ENCODE assay signal across 18 cellular contexts in the genomic region with DNA sequence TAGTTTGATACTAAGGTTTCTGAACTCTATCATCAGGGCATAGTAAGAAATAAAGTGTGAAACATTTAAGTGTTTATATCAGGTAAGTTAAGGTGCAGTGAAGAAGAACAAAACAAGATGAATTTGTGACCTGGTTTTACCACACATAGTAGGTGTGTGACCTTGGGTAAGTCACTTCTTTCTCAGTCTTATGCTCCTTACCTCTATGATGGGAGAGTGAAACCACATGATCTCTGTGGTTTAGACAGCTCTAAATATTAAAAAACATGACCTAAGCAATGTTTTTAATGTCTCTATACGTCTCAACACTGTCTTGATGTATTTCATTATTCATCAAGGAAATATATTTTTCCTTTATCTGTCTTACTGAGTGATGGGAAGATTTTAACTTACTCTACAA.
DNase-seq lines count a peak whose midpoint lies in the region; ATAC-seq and TF ChIP-seq lines count a peak whose summit lies in the region.
"Had no signal": no experiment of that assay in that cellular context is flagged by ENCODE, and none has a peak within 500 bp of the region (broad histone marks: within the 10 kb centered on the region; RNA-seq: fewer than 3 reads in every experiment).

No MANE protein-coding gene starts in this region.

- H3K18ac ChIP-seq in H9 (ENCODE audit: insufficient read length, low read depth, low read length), result no peak overlapping the region

- no peak overlapping the region for H4K91ac ChIP-seq in H9 (ENCODE audit: insufficient read length, low read depth, low read length)

- H3K4me3 Mint-ChIP-seq in activated CD4-positive, alpha-beta T cell treated with anti-CD3 and anti-CD28 coated beads, Interleukin-2, amount 10 ng/mL, durations not matched to agents 24 days and 14 days, result no peak overlapping the region
- H3K4me3 Mint-ChIP-seq in activated T-helper 1 cell treated with anti-CD3 and anti-CD28 coated beads, Interleukin-12 subunit alpha, Interleukin-12 subunit beta, Interleukin-2, Interleukin-4 antibody, amounts not matched to agents 30 ng/mL and 10 ng/mL and 1 ng/mL, durations not matched to agents 14 hours and 24 hours and 36 hours, result no peak overlapping the region
- peak overlapping the region; percentile 28 for H3K4me3 Mint-ChIP-seq in stimulated activated effector memory CD8-positive, alpha-beta T cell treated with anti-CD3 and anti-CD28 coated beads, Interleukin-12 subunit alpha, Interleukin-12 subunit beta, amount 100 ng/mL, for 72 hours
- no peak overlapping the region for H3K4me3 Mint-ChIP-seq in H9
- H3K4me3 Mint-ChIP-seq: CD14-positive monocyte, GM23338 had no signal

- no peak overlapping the region for H2AK5ac ChIP-seq in H9 (ENCODE audit: insufficient read length, low read length)

- H3K4me1 Mint-ChIP-seq in activated CD4-positive, alpha-beta T cell treated with anti-CD3 and anti-CD28 coated beads, Interleukin-2, amount 10 ng/mL, durations not matched to agents 24 days and 14 days, result peaks cover 22% of the 10 kb centered on the region
- peaks cover 26% of the 10 kb centered on the region for H3K4me1 Mint-ChIP-seq in activated T-helper 1 cell treated with anti-CD3 and anti-CD28 coated beads, Interleukin-12 subunit alpha, Interleukin-12 subunit beta, Interleukin-2, Interleukin-4 antibody, amounts not matched to agents 30 ng/mL and 10 ng/mL and 1 ng/mL, durations not matched to agents 14 hours and 24 hours and 36 hours (ENCODE audit: low read depth)
- H3K4me1 Mint-ChIP-seq in stimulated activated effector memory CD8-positive, alpha-beta T cell treated with anti-CD3 and anti-CD28 coated beads, Interleukin-12 subunit alpha, Interleukin-12 subunit beta, amount 100 ng/mL, for 72 hours, result peaks cover 29% of the 10 kb centered on the region
- peaks cover 23 to 24% of the 10 kb centered on the region in 2 experiments for H3K4me1 Mint-ChIP-seq in H9
- H3K4me1 Mint-ChIP-seq: CD14-positive monocyte had no signal

- H4K8ac ChIP-seq in H9 (replicated peaks; ENCODE audit: insufficient read length, low read depth, low read length), result no peak overlapping the region

- no peak overlapping the region for H3K23ac ChIP-seq in H9 (ENCODE audit: insufficient read length, low read depth, low read length)

- H3K9me3 Mint-ChIP-seq in activated CD4-positive, alpha-beta T cell treated with anti-CD3 and anti-CD28 coated beads, Interleukin-2, amount 10 ng/mL, durations not matched to agents 24 days and 14 days, result peaks cover 4% of the 10 kb centered on the region
- H3K9me3 Mint-ChIP-seq in activated T-helper 1 cell treated with anti-CD3 and anti-CD28 coated beads, Interleukin-12 subunit alpha, Interleukin-12 subunit beta, Interleukin-2, Interleukin-4 antibody, amounts not matched to agents 30 ng/mL and 10 ng/mL and 1 ng/mL, durations not matched to agents 14 hours and 24 hours and 36 hours, result no peaks in the 10 kb centered on the region
- H3K9me3 Mint-ChIP-seq in stimulated activated effector memory CD8-positive, alpha-beta T cell treated with anti-CD3 and anti-CD28 coated beads, Interleukin-12 subunit alpha, Interleukin-12 subunit beta, amount 100 ng/mL, for 72 hours, result no peaks in the 10 kb centered on the region
- H3K9me3 Mint-ChIP-seq in H9, result no peaks in the 10 kb centered on the region
- H3K9me3 Mint-ChIP-seq: GM23338 had no signal

- no peak overlapping the region for H3K4me2 ChIP-seq in H9 (ENCODE audit: insufficient read depth, insufficient read length, low read length)
- H3K4me2 ChIP-seq: A549, GM23338, KMS-11 had no signal

- H4K20me1 ChIP-seq in H9 (ENCODE audit: control insufficient read depth, insufficient read depth, insufficient read length), result no peaks in the 10 kb centered on the region

- no peaks in the 10 kb centered on the region for H3K79me1 ChIP-seq in H9 (ENCODE audit: insufficient read depth, low read depth, low read length, poor library complexity, severe bottlenecking)

- no peaks in the 10 kb centered on the region for H3K36me3 ChIP-seq in BE2C

- H3K9me3 ChIP-seq in BE2C (no peaks in the 10 kb centered on the region), H9 (ENCODE audit: control insufficient read depth, low read depth, low read length) (no peaks in the 10 kb centered on the region)
- H3K9me3 ChIP-seq: A549 had no signal

- H2BK20ac ChIP-seq in H9 (ENCODE audit: low read depth, low read length, poor library complexity, severe bottlenecking), result no peak overlapping the region

- no peak overlapping the region for H2BK15ac ChIP-seq in H9 (ENCODE audit: low read depth, low read length)

- no peaks in the 10 kb centered on the region for H3K23me2 ChIP-seq in H9 (ENCODE audit: insufficient read length, low read depth, low read length, poor library complexity, severe bottlenecking)

- H3K27me3 Mint-ChIP-seq in activated CD4-positive, alpha-beta T cell treated with anti-CD3 and anti-CD28 coated beads, Interleukin-2, amount 10 ng/mL, durations not matched to agents 24 days and 14 days, result no peaks in the 10 kb centered on the region
- H3K27me3 Mint-ChIP-seq in activated T-helper 1 cell treated with anti-CD3 and anti-CD28 coated beads, Interleukin-12 subunit alpha, Interleukin-12 subunit beta, Interleukin-2, Interleukin-4 antibody, amounts not matched to agents 30 ng/mL and 10 ng/mL and 1 ng/mL, durations not matched to agents 14 hours and 24 hours and 36 hours (ENCODE audit: insufficient read depth), result no peaks in the 10 kb centered on the region
- H3K27me3 Mint-ChIP-seq in H9 (ENCODE audit: low read depth), result no peaks in the 10 kb centered on the region

- H3T11ph ChIP-seq in H9 (ENCODE audit: low read length), result no peak overlapping the region

- no peaks in the 10 kb centered on the region for H3K79me2 ChIP-seq in H9 (ENCODE audit: insufficient read depth, low read length)

- no peak overlapping the region for H3K56ac ChIP-seq in H9 (ENCODE audit: insufficient read length, low read depth, low read length)

- peak overlapping the region; percentile 29 for H3K27ac Mint-ChIP-seq in activated CD4-positive, alpha-beta T cell treated with anti-CD3 and anti-CD28 coated beads, Interleukin-2, amount 10 ng/mL, durations not matched to agents 24 days and 14 days
- peak overlapping the region; percentile 32 for H3K27ac Mint-ChIP-seq in activated T-helper 1 cell treated with anti-CD3 and anti-CD28 coated beads, Interleukin-12 subunit alpha, Interleukin-12 subunit beta, Interleukin-2, Interleukin-4 antibody, amounts not matched to agents 30 ng/mL and 10 ng/mL and 1 ng/mL, durations not matched to agents 14 hours and 24 hours and 36 hours
- peak overlapping the region; percentile 81 for H3K27ac Mint-ChIP-seq in stimulated activated effector memory CD8-positive, alpha-beta T cell treated with anti-CD3 and anti-CD28 coated beads, Interleukin-12 subunit alpha, Interleukin-12 subunit beta, amount 100 ng/mL, for 72 hours
- no peak overlapping the region for H3K27ac Mint-ChIP-seq in H9
- H3K27ac Mint-ChIP-seq: CD14-positive monocyte, GM23338 had no signal

- H3K4ac ChIP-seq in H9 (ENCODE audit: low read depth, low read length), result no peak overlapping the region

- H3K36me3 Mint-ChIP-seq in activated CD4-positive, alpha-beta T cell treated with anti-CD3 and anti-CD28 coated beads, Interleukin-2, amount 10 ng/mL, durations not matched to agents 24 days and 14 days (ENCODE audit: low read depth), result no peaks in the 10 kb centered on the region
- no peaks in the 10 kb centered on the region for H3K36me3 Mint-ChIP-seq in activated T-helper 1 cell treated with anti-CD3 and anti-CD28 coated beads, Interleukin-12 subunit alpha, Interleukin-12 subunit beta, Interleukin-2, Interleukin-4 antibody, amounts not matched to agents 30 ng/mL and 10 ng/mL and 1 ng/mL, durations not matched to agents 14 hours and 24 hours and 36 hours (ENCODE audit: low read depth)
- H3K36me3 Mint-ChIP-seq in stimulated activated effector memory CD8-positive, alpha-beta T cell treated with anti-CD3 and anti-CD28 coated beads, Interleukin-12 subunit alpha, Interleukin-12 subunit beta, amount 100 ng/mL, for 72 hours, result no peaks in the 10 kb centered on the region
- H3K36me3 Mint-ChIP-seq in H9 (ENCODE audit: insufficient read depth in 1 of 3, low read depth in 3 of 3), result no peaks in the 10 kb centered on the region
- H3K36me3 Mint-ChIP-seq: CD14-positive monocyte had no signal

- H4K5ac ChIP-seq in H9 (ENCODE audit: insufficient read length, low read depth, low read length), result no peak overlapping the region

- no peak overlapping the region for H3K14ac ChIP-seq in H9 (ENCODE audit: insufficient read depth, low read length)

- H2AFZ ChIP-seq in H9 (ENCODE audit: low read length), result no peak overlapping the region
- H2AFZ ChIP-seq: GM23338 had no signal

- no peak overlapping the region for H3K4me3 ChIP-seq in BE2C (ENCODE audit: low read depth, low read length)
- H3K4me3 ChIP-seq: A549, GM12878, GM23338 had no signal

- H3K4me1 ChIP-seq in BE2C, result no peaks in the 10 kb centered on the region
- no peaks in the 10 kb centered on the region; the same call in 1 of the 2 replicates for H3K4me1 ChIP-seq in H9 (ENCODE audit: insufficient read depth, low read length)
- H3K4me1 ChIP-seq: A549 had no signal

- TF ChIP-seq CTCF in BE2C (IDR thresholded peaks at IDR 0.05; ENCODE audit: low read depth, low read length), result no peak
- TF ChIP-seq CTCF in H9 (conservative IDR thresholded peaks at IDR 0.05), result no peak

- no peak overlapping the region for H2BK120ac ChIP-seq in H9 (ENCODE audit: low read depth, low read length, poor library complexity, severe bottlenecking)

- no peak for DNase-seq in activated CD4-positive, alpha-beta T cell treated with anti-CD3 and anti-CD28 coated beads, Interleukin-2, amount 10 ng/mL, durations not matched to agents 24 days and 14 days
- DNase-seq in activated CD4-positive, alpha-beta T cell treated with anti-CD3 and anti-CD28 coated beads, Interleukin-2, amount 50 U/mL, for 48 hours, result no peak
- DNase-seq in activated T-helper 1 cell treated with anti-CD3 and anti-CD28 coated beads, Interleukin-12 subunit alpha, Interleukin-12 subunit beta, Interleukin-2, Interleukin-4 antibody, amounts not matched to agents 30 ng/mL and 10 ng/mL and 1 ng/mL, durations not matched to agents 14 hours and 24 hours and 36 hours (ENCODE audit: low spot score), result no peak
- DNase-seq in stimulated activated effector memory CD8-positive, alpha-beta T cell treated with anti-CD3 and anti-CD28 coated beads, Interleukin-12 subunit alpha, Interleukin-12 subunit beta, amount 100 ng/mL, for 72 hours (ENCODE audit: low spot score in 2 of 2), result no peak
- DNase-seq in BE2C, result no peak
- no peak for DNase-seq in H9
- DNase-seq in cerebellar cortex (ENCODE audit: low spot score), result no peak
- DNase-seq: DMS53, NCI-H1105, NCI-H187, NCI-H69, PC-3 had no signal

- H3K27me3 ChIP-seq in BE2C, result no peaks in the 10 kb centered on the region
- H3K27me3 ChIP-seq in H9 (ENCODE audit: insufficient read depth, low read length), result no peaks in the 10 kb centered on the region

- WGBS in H9 (ENCODE audit: extremely low coverage, insufficient read length, low lambda C conversion rate), result no CpG with 5 or more reads among the region's 1 CpG

- no peak overlapping the region for H2BK5ac ChIP-seq in H9 (ENCODE audit: insufficient read length, low read length)

- H3K9ac ChIP-seq in H9 (ENCODE audit: extremely low read depth, insufficient read length, low read length), result no peak overlapping the region
- H3K9ac ChIP-seq: KMS-11 had no signal

- H2BK12ac ChIP-seq in H9 (ENCODE audit: insufficient read length, low read depth, low read length), result no peak overlapping the region

- no peak overlapping the region for H3K27ac ChIP-seq in H9 (ENCODE audit: insufficient read length, low read depth, low read length)
- H3K27ac ChIP-seq: A549, KMS-11 had no signal

- ATAC-seq in GM19463 (IDR thresholded peaks at IDR 0.05; ENCODE audit: unreplicated experiment), result peak; percentile 45
- peak; percentile 53 for ATAC-seq in stimulated activated effector memory CD8-positive, alpha-beta T cell treated with anti-CD3 and anti-CD28 coated beads, Interleukin-12 subunit alpha, Interleukin-12 subunit beta, amount 100 ng/mL, for 72 hours
- ATAC-seq: A549, GM12878, GM23338, PC-3 had no signal

- intact Hi-C loops in activated CD4-positive, alpha-beta T cell treated with anti-CD3 and anti-CD28 coated beads, Interleukin-2, amount 10 ng/mL, durations not matched to agents 24 days and 14 days (cut with micrococcal nuclease), result loop anchor here (2.0 to 5.0 kb wide), 2 partner anchors 62 to 452 kb away; no protein-coding TSS in a partner anchor
- intact Hi-C loops in activated T-helper 1 cell treated with anti-CD3 and anti-CD28 coated beads, Interleukin-12 subunit alpha, Interleukin-12 subunit beta, Interleukin-2, Interleukin-4 antibody, amounts not matched to agents 30 ng/mL and 10 ng/mL and 1 ng/mL, durations not matched to agents 14 hours and 24 hours and 36 hours (cut with micrococcal nuclease), result loop anchor here (2.0 kb wide), 1 partner anchor 454 kb away; no protein-coding TSS in a partner anchor

Comparison
In these comparisons a context has a peak if more than half of its experiments do, and no peak if none do; other contexts are left out.
1. H3K27ac Mint-ChIP-seq: peak in activated CD4-positive, alpha-beta T cell treated with anti-CD3 and anti-CD28 coated beads, Interleukin-2, amount 10 ng/mL, durations not matched to agents 24 days and 14 days (single experiment), activated T-helper 1 cell treated with anti-CD3 and anti-CD28 coated beads, Interleukin-12 subunit alpha, Interleukin-12 subunit beta, Interleukin-2, Interleukin-4 antibody, amounts not matched to agents 30 ng/mL and 10 ng/mL and 1 ng/mL, durations not matched to agents 14 hours and 24 hours and 36 hours (single experiment) and stimulated activated effector memory CD8-positive, alpha-beta T cell treated with anti-CD3 and anti-CD28 coated beads, Interleukin-12 subunit alpha, Interleukin-12 subunit beta, amount 100 ng/mL, for 72 hours (single experiment); none in H9 (0 of 3).